1 cellular context compared by ENCODE assay signal in the genomic region with DNA sequence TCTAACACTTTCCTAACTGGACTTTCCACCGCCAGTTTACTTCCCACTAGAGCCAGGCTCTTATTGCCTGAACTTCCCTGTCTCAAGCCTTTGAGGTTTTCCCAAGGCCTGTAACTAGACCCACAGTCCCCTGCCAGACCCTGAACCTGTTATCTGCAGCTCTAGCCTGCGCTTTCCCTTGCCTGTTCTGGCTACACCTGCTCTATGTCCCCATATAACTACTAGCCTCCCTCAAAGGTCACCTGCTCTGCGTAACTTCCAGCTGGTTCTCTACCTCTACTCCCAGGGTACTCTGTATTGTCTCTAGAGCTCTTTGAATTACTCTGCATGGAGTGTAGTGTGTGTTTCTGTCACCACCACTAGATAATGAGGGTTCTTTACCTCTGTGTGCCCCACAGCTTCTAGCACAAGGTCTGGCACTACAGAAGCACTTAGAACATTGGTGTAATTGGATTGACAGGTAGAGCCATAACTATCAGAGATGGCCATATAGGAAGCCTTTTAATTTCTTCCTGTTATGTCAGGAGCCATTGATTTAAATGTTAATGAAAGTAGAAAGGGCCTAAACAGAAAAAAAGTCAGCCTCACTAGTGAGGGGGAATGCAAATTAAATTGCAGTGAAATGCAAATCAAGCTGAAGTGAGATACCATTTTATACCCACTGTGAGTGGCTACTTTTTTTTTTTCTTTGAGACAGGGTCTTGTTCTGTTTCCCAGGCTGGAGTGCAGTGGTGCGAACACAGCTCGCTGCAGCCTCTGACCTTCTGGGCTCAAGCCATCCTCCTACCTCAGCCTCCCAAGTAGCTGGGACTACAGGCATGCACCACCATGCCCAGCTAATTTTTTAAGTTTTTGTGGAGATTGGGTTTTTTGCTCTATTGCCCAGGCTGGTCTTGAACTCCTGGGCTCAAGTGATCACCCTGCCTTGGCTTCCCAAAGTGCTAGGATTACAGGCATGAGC.
TF ChIP-seq lines count a peak whose summit lies in the region.

No MANE protein-coding gene starts in this region.

TF ChIP-seq in H1, 55 proteins besides CTCF, POLR2A, EP300 and RAD21:
- TF ChIP-seq KDM4A (IDR thresholded peaks at IDR 0.05; ENCODE audit: low read depth, low read length, severe bottlenecking) (no peak), FOSL1 (IDR thresholded peaks at IDR 0.05; ENCODE audit: insufficient read depth, low read depth, low read length) (no peak), TEAD4 (IDR thresholded peaks at IDR 0.05; ENCODE audit: low read depth, low read length) (no peak)
